Comparison of ENCODE assay signal across 1 cellular context in genomic region chr15:94844533-94845390, GRCh38.
TF ChIP-seq lines count a peak whose summit lies in the region.

No MANE protein-coding gene starts in this region.

TF ChIP-seq in HepG2, 621 proteins besides CTCF, POLR2A, EP300 and RAD21 (continued from another document and continues in another):
- TF ChIP-seq SKIL (CRISPR knock-in tag; IDR thresholded peaks at IDR 0.05; ENCODE audit: borderline replicate concordance) = peak; percentile 36; the same call in 1 of the 2 replicates
- TF ChIP-seq ZUFSP (CRISPR knock-in tag; IDR thresholded peaks at IDR 0.05; ENCODE audit: borderline replicate concordance) = no peak
- no peak for TF ChIP-seq JUN (CRISPR knock-in tag; IDR thresholded peaks at IDR 0.05)
- no peak for TF ChIP-seq THAP9 (CRISPR knock-in tag; IDR thresholded peaks at IDR 0.05; ENCODE audit: borderline replicate concordance)
- TF ChIP-seq MEIS2 (CRISPR knock-in tag; IDR thresholded peaks at IDR 0.05) = no peak
- TF ChIP-seq FOXK1 (CRISPR knock-in tag; IDR thresholded peaks at IDR 0.05; ENCODE audit: borderline replicate concordance, low read depth) = 0 out of 2 replicates have a peak, but pooled peaks have one; percentile 17
- TF ChIP-seq PPARG (CRISPR knock-in tag; conservative IDR thresholded peaks at IDR 0.05) = no peak
- TF ChIP-seq HCFC1 (IDR thresholded peaks at IDR 0.05; ENCODE audit: low read depth, low read length) = no peak
- TF ChIP-seq ZNF773 (CRISPR knock-in tag; IDR thresholded peaks at IDR 0.05; ENCODE audit: borderline replicate concordance) = no peak
- no peak; the same call in 1 of the 2 replicates for TF ChIP-seq JDP2 (CRISPR knock-in tag; IDR thresholded peaks at IDR 0.05; ENCODE audit: borderline replicate concordance)
- TF ChIP-seq ERF (CRISPR knock-in tag; IDR thresholded peaks at IDR 0.05) = peak; percentile 25; the same call in 1 of the 2 replicates
- TF ChIP-seq ZNF816 (CRISPR knock-in tag; IDR thresholded peaks at IDR 0.05; ENCODE audit: borderline replicate concordance) = no peak
- TF ChIP-seq RORA (CRISPR knock-in tag; IDR thresholded peaks at IDR 0.05) = no peak
- no peak for TF ChIP-seq STAT5B (CRISPR knock-in tag; IDR thresholded peaks at IDR 0.05)
- TF ChIP-seq ASH2L (IDR thresholded peaks at IDR 0.05; ENCODE audit: insufficient read length, low read depth, low read length) = peak; percentile 44
- no peak for TF ChIP-seq CHD4 (IDR thresholded peaks at IDR 0.05; ENCODE audit: borderline replicate concordance, low read length)
- peak; percentile 9 for TF ChIP-seq HOXA3 (CRISPR knock-in tag; IDR thresholded peaks at IDR 0.05)
- no peak for TF ChIP-seq DDIT3 (CRISPR knock-in tag; IDR thresholded peaks at IDR 0.05)
- no peak for TF ChIP-seq U2AF2 (IDR thresholded peaks at IDR 0.05; ENCODE audit: low read depth, low read length)
- TF ChIP-seq ZNF20 (CRISPR knock-in tag; IDR thresholded peaks at IDR 0.05) = no peak
- no peak; the same call in 1 of the 2 replicates for TF ChIP-seq ZNF788 (CRISPR knock-in tag; IDR thresholded peaks at IDR 0.05; ENCODE audit: borderline replicate concordance)
- TF ChIP-seq POGK (CRISPR knock-in tag; conservative IDR thresholded peaks at IDR 0.05) = peak; percentile 53; the same call in 1 of the 2 replicates
- TF ChIP-seq LRRFIP1 (CRISPR knock-in tag; conservative IDR thresholded peaks at IDR 0.05) = no peak
- peak; percentile 94 for TF ChIP-seq NFIC (IDR thresholded peaks at IDR 0.05; ENCODE audit: low read length)
- TF ChIP-seq RARA (CRISPR knock-in tag; IDR thresholded peaks at IDR 0.05) = peak; percentile 87
- TF ChIP-seq ZNF362 (CRISPR knock-in tag; IDR thresholded peaks at IDR 0.05; ENCODE audit: borderline replicate concordance) = no peak
- TF ChIP-seq ZNF530 (CRISPR knock-in tag; IDR thresholded peaks at IDR 0.05; ENCODE audit: low read depth) = no peak
- TF ChIP-seq CC2D1A (CRISPR knock-in tag; IDR thresholded peaks at IDR 0.05) = no peak
- TF ChIP-seq ZMYM2 (CRISPR knock-in tag; IDR thresholded peaks at IDR 0.05) = no peak
- no peak for TF ChIP-seq CBX1 (IDR thresholded peaks at IDR 0.05; ENCODE audit: low read depth)
- TF ChIP-seq ZNF253 (CRISPR knock-in tag; IDR thresholded peaks at IDR 0.05; ENCODE audit: borderline replicate concordance) = no peak
- TF ChIP-seq SIN3B (IDR thresholded peaks at IDR 0.05; ENCODE audit: low read length) = no peak
- no peak for TF ChIP-seq KLF11 (CRISPR knock-in tag; IDR thresholded peaks at IDR 0.05)
- TF ChIP-seq ZNF639 (CRISPR knock-in tag; conservative IDR thresholded peaks at IDR 0.05) = peak; percentile 70
- peak; percentile 39; the same call in 1 of the 2 replicates for TF ChIP-seq ZNF275 (CRISPR knock-in tag; IDR thresholded peaks at IDR 0.05; ENCODE audit: borderline replicate concordance)
- no peak for TF ChIP-seq SP140L (CRISPR knock-in tag; IDR thresholded peaks at IDR 0.05; ENCODE audit: borderline replicate concordance)
- no peak for TF ChIP-seq ZIK1 (CRISPR knock-in tag; IDR thresholded peaks at IDR 0.05; ENCODE audit: borderline replicate concordance, low read depth)
- no peak for TF ChIP-seq HIC2 (CRISPR knock-in tag; IDR thresholded peaks at IDR 0.05; ENCODE audit: low read depth)
- TF ChIP-seq FLYWCH1 (CRISPR knock-in tag; IDR thresholded peaks at IDR 0.05) = no peak
- no peak for TF ChIP-seq GPBP1L1 (CRISPR knock-in tag; IDR thresholded peaks at IDR 0.05)
- TF ChIP-seq ZNF343 (CRISPR knock-in tag; IDR thresholded peaks at IDR 0.05) = no peak
- TF ChIP-seq ZNF670 (CRISPR knock-in tag; IDR thresholded peaks at IDR 0.05; ENCODE audit: borderline replicate concordance) = no peak
